In the genomic region with DNA sequence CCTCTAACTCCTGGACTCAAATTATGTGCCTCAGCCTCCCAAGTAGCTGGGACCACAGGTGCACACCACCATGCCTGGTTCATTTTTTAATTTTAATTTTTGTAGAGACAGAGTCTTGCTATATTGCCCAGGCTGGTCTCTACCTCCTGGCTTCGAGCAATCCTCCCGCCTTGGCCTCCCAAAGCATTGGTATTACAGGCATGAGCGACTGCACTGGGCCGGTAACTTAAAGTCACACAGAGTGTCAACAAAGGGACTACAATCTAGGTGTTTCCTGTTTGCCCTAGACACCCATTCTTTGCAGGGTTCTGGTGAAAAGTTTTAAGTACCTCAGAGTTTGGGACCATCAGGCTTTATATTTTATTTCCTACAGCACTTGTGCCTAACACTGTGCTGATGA, we compare ENCODE assay signal across 20 cellular contexts. TPM values are rescaled to one million over a fixed set of nuclear protein-coding genes. Genes with fewer than 3 reads are reported as not detected.
DNase-seq lines count a peak whose midpoint lies in the region; ATAC-seq and TF ChIP-seq lines count a peak whose summit lies in the region.
"Had no signal": no experiment of that assay in that cellular context is flagged by ENCODE, and none has a peak within 500 bp of the region (broad histone marks: within the 10 kb centered on the region; RNA-seq: fewer than 3 reads in every experiment).

No MANE protein-coding gene starts in this region.

- DNase-seq in DMS53 (lab: John Stamatoyannopoulos, UW): peak; percentile 44
- no peak for DNase-seq in DMS53 treated with DMSO at 0.1 percent for 48 hours (lab: John Stamatoyannopoulos, UW; ENCODE audit: unreplicated experiment)
- DNase-seq in esophagus muscularis mucosa (ENCODE audit: extremely low spot score): no peak
- no peak for DNase-seq in C1 segment of cervical spinal cord (lab: John Stamatoyannopoulos, UW)
- DNase-seq in midbrain (lab: John Stamatoyannopoulos, UW): no peak
- DNase-seq: activated CD4-positive, alpha-beta T cell treated with anti-CD3 and anti-CD28 coated beads, Interleukin-2, amount 50 U/mL, for 1 hour; activated naive CD4-positive, alpha-beta T cell treated with anti-CD3 and anti-CD28 coated beads for 36 hours; H7; NCI-H1694 treated with DMSO at 0.1 percent for 48 hours; NCI-H226; Right ventricle myocardium superior; stimulated activated CD4-positive, alpha-beta T cell treated with anti-CD3 and anti-CD28 coated beads, Interleukin-2, amount 100 ng/mL, for 24 hours; T-cell had no signal

- H3K4me1 Mint-ChIP-seq in IgD-negative memory B cell: peaks cover 58 to 63% (median 59%) of the 10 kb centered on the region in 3 donors
- peaks cover 89% of the 10 kb centered on the region for H3K4me1 Mint-ChIP-seq in stimulated activated memory B cell treated with anti-CD40 and anti-IgM and Interleukin-4, amounts not matched to agents 10 μg/mL and 1 μg/mL and 100 μg/mL, for 72 hours

- ATAC-seq in stimulated activated memory B cell treated with anti-CD40 and anti-IgM and Interleukin-4, amounts not matched to agents 10 μg/mL and 1 μg/mL and 100 μg/mL, for 72 hours: no peak
- no peak for ATAC-seq in HG03139 (IDR thresholded peaks at IDR 0.05; ENCODE audit: unreplicated experiment)
- ATAC-seq: left lobe of liver had no signal

- H3K36me3 Mint-ChIP-seq in IgD-negative memory B cell: peaks cover 19% of the 10 kb centered on the region
- H3K36me3 Mint-ChIP-seq in stimulated activated memory B cell treated with anti-CD40 and anti-IgM and Interleukin-4, amounts not matched to agents 10 μg/mL and 1 μg/mL and 100 μg/mL, for 72 hours: peaks cover 38% of the 10 kb centered on the region

- 100% methylated on average over 3 of the region's 4 CpGs for WGBS in esophagus muscularis mucosa

- peak overlapping the region in 3 of 4 donors; percentile 79 to 89 (median 79) for H3K4me3 Mint-ChIP-seq in IgD-negative memory B cell
- peak overlapping the region; percentile 23 for H3K4me3 Mint-ChIP-seq in stimulated activated memory B cell treated with anti-CD40 and anti-IgM and Interleukin-4, amounts not matched to agents 10 μg/mL and 1 μg/mL and 100 μg/mL, for 72 hours
- H3K4me3 Mint-ChIP-seq: activated naive CD4-positive, alpha-beta T cell treated with anti-CD3 and anti-CD28 coated beads for 36 hours; brain had no signal

- H3K9me3 Mint-ChIP-seq in IgD-negative memory B cell: peaks cover 0 to 2% (median 0%) of the 10 kb centered on the region in 3 donors
- no peaks in the 10 kb centered on the region for H3K9me3 Mint-ChIP-seq in stimulated activated memory B cell treated with anti-CD40 and anti-IgM and Interleukin-4, amounts not matched to agents 10 μg/mL and 1 μg/mL and 100 μg/mL, for 72 hours
- H3K9me3 Mint-ChIP-seq: activated naive CD4-positive, alpha-beta T cell treated with anti-CD3 and anti-CD28 coated beads for 36 hours; brain; T-cell had no signal

- TF ChIP-seq POLR2A in esophagus muscularis mucosa (IDR thresholded peaks at IDR 0.05; ENCODE audit: low read depth): no peak

- H3K4me3 ChIP-seq in esophagus muscularis mucosa: no peak overlapping the region
- H3K4me3 ChIP-seq: coronary artery had no signal

- H3K36me3 ChIP-seq in esophagus muscularis mucosa: no peaks in the 10 kb centered on the region

- no peaks in the 10 kb centered on the region for H3K27me3 ChIP-seq in esophagus muscularis mucosa

- peak overlapping the region in 3 of 4 donors; percentile 18 to 86 (median 20) for H3K27ac ChIP-seq in esophagus muscularis mucosa (replicated peaks in 1 of 4)
- H3K27ac ChIP-seq: 22Rv1 had no signal

- intact Hi-C loops in esophagus muscularis mucosa (cut with DNase I): no loop called here

- H3K4me1 ChIP-seq in esophagus muscularis mucosa: peaks cover 26 to 88% (median 79%) of the 10 kb centered on the region in 4 donors

- H3K9me3 ChIP-seq in esophagus muscularis mucosa: no peaks in the 10 kb centered on the region

- peak overlapping the region; percentile 74 to 96 (median 85) for H3K27ac Mint-ChIP-seq in IgD-negative memory B cell
- H3K27ac Mint-ChIP-seq in stimulated activated memory B cell treated with anti-CD40 and anti-IgM and Interleukin-4, amounts not matched to agents 10 μg/mL and 1 μg/mL and 100 μg/mL, for 72 hours: peak overlapping the region; percentile 87
- H3K27ac Mint-ChIP-seq: activated naive CD4-positive, alpha-beta T cell treated with anti-CD3 and anti-CD28 coated beads for 36 hours had no signal

- TF ChIP-seq CTCF in esophagus muscularis mucosa (IDR thresholded peaks at IDR 0.05): no peak

- no peak for TF ChIP-seq EP300 in esophagus muscularis mucosa (IDR thresholded peaks at IDR 0.05)

- no peaks in the 10 kb centered on the region for H3K27me3 Mint-ChIP-seq in IgD-negative memory B cell
- no peaks in the 10 kb centered on the region for H3K27me3 Mint-ChIP-seq in stimulated activated memory B cell treated with anti-CD40 and anti-IgM and Interleukin-4, amounts not matched to agents 10 μg/mL and 1 μg/mL and 100 μg/mL, for 72 hours
- H3K27me3 Mint-ChIP-seq: brain, T-cell had no signal

RNA-seq across cellular contexts. Expression of a gene that starts 8.4 kb away (rescaled TPM):
- 79.9 TPM for polyA plus RNA-seq in IgD-negative memory B cell
- total RNA-seq in esophagus muscularis mucosa: 10 to 100 TPM; 30.6 to 37.4 (median 34.7) TPM

RNA-seq across cellular contexts. Expression of a gene that starts 54.8 kb away (rescaled TPM):
- polyA plus RNA-seq in IgD-negative memory B cell: 21.9 TPM
- 1 to 10 TPM in 3 of 4 donors, under 1 TPM in 1; 0.83 to 6.5 (median 2.0) TPM for total RNA-seq in esophagus muscularis mucosa
